8 cellular contexts compared by ENCODE assay signal in genomic region chr6:14876778-14877613, GRCh38.
DNase-seq lines count a peak whose midpoint lies in the region; ATAC-seq and TF ChIP-seq lines count a peak whose summit lies in the region.

No MANE protein-coding gene starts in this region.

- no peaks in the 10 kb centered on the region for H3K36me3 ChIP-seq in thymus (ENCODE audit: control insufficient read depth, insufficient read depth)

- no peak overlapping the region for H3K4me3 Mint-ChIP-seq in Calu3 (ENCODE audit: low read depth, unreplicated experiment)
- peak overlapping the region; percentile 60 for H3K4me3 Mint-ChIP-seq in activated T-helper 2 cell treated with anti-CD3 and anti-CD28 coated beads, Interferon-gamma antibody, Interleukin-2, Interleukin-4, amounts not matched to agents 10 μg/mL and 5 μg/mL and 100 μg/mL, durations not matched to agents 14 hours and 24 hours and 36 hours (ENCODE audit: low read depth)

- intact Hi-C loops in Calu3 (cut with micrococcal nuclease; ENCODE audit: unreplicated experiment) (no loop called here), left cardiac atrium (cut with DNase I) (loop anchor here in 1 of 2 donors (10.0 kb wide), 1 partner anchor 368 kb away; the partner anchor contains the start of gene JARID2)
- intact Hi-C loops in activated T-helper 2 cell treated with anti-CD3 and anti-CD28 coated beads, Interferon-gamma antibody, Interleukin-2, Interleukin-4, amounts not matched to agents 10 μg/mL and 5 μg/mL and 100 μg/mL, durations not matched to agents 14 hours and 24 hours and 36 hours (cut with micrococcal nuclease), result loop anchor here (1.0 to 10.0 kb wide), 11 partner anchors 141 to 602 kb away; no protein-coding TSS in a partner anchor

- ATAC-seq in GM19463 (IDR thresholded peaks at IDR 0.05; ENCODE audit: unreplicated experiment) (peak; percentile 51), left cardiac atrium (peak; percentile 79 to 80)

- no peak for TF ChIP-seq CTCF in Calu3 (IDR thresholded peaks at IDR 0.05; ENCODE audit: unreplicated experiment)

- no TSS peak for BruUV-seq in Calu3 (replicated peaks; lab: Mats Ljungman, UMichigan)

- H3K9me3 ChIP-seq in thymus (ENCODE audit: control insufficient read depth), result no peaks in the 10 kb centered on the region

- CTCF ChIA-PET in Calu3 (lab: Charles Lee), result interaction anchor here (0.8 kb wide), 1 partner anchor 591 kb away, joined by 3 read pairs; no protein-coding TSS in a partner anchor

- no peaks in the 10 kb centered on the region for H3K27me3 Mint-ChIP-seq in Calu3 (ENCODE audit: unreplicated experiment)
- H3K27me3 Mint-ChIP-seq in activated T-helper 2 cell treated with anti-CD3 and anti-CD28 coated beads, Interferon-gamma antibody, Interleukin-2, Interleukin-4, amounts not matched to agents 10 μg/mL and 5 μg/mL and 100 μg/mL, durations not matched to agents 14 hours and 24 hours and 36 hours (ENCODE audit: low read depth), result no peaks in the 10 kb centered on the region

- peak overlapping the region; percentile 93 for H3K27ac Mint-ChIP-seq in Calu3 (ENCODE audit: unreplicated experiment)
- peak overlapping the region; percentile 91 for H3K27ac Mint-ChIP-seq in activated T-helper 2 cell treated with anti-CD3 and anti-CD28 coated beads, Interferon-gamma antibody, Interleukin-2, Interleukin-4, amounts not matched to agents 10 μg/mL and 5 μg/mL and 100 μg/mL, durations not matched to agents 14 hours and 24 hours and 36 hours

- no peaks in the 10 kb centered on the region for H3K27me3 ChIP-seq in thymus (ENCODE audit: control insufficient read depth, insufficient read depth)

- H3K4me3 ChIP-seq in thymus (ENCODE audit: low read length), result no peak overlapping the region

- peak overlapping the region; percentile 47 for H3K27ac ChIP-seq in thymus (ENCODE audit: low read depth)

- 42% methylated on average over 11 of the region's 11 CpGs for WGBS in thymus

- H3K36me3 Mint-ChIP-seq in Calu3 (ENCODE audit: insufficient read depth, unreplicated experiment), result no peaks in the 10 kb centered on the region
- no peaks in the 10 kb centered on the region for H3K36me3 Mint-ChIP-seq in activated T-helper 2 cell treated with anti-CD3 and anti-CD28 coated beads, Interferon-gamma antibody, Interleukin-2, Interleukin-4, amounts not matched to agents 10 μg/mL and 5 μg/mL and 100 μg/mL, durations not matched to agents 14 hours and 24 hours and 36 hours (ENCODE audit: low read depth)

- H3K4me1 ChIP-seq in thymus (ENCODE audit: control insufficient read depth, insufficient read depth, low read length), result peaks cover 12% of the 10 kb centered on the region

- DNase-seq in Calu3 (peak; percentile 10), HS-27A (ENCODE audit: low read depth) (peak; percentile 40), left cardiac atrium (no peak), NCI-H510A treated with DMSO at 0.1 percent for 48 hours (lab: John Stamatoyannopoulos, UW) (no peak), DMS 273 treated with DMSO at 0.1 percent for 48 hours (lab: John Stamatoyannopoulos, UW) (no peak)
- peak; percentile 22 for DNase-seq in activated T-helper 2 cell treated with anti-CD3 and anti-CD28 coated beads, Interferon-gamma antibody, Interleukin-2, Interleukin-4, amounts not matched to agents 10 μg/mL and 5 μg/mL and 100 μg/mL, durations not matched to agents 14 hours and 24 hours and 36 hours (ENCODE audit: low spot score)

- peaks cover 2% of the 10 kb centered on the region for H3K9me3 Mint-ChIP-seq in Calu3 (ENCODE audit: low read depth, unreplicated experiment)
- H3K9me3 Mint-ChIP-seq in activated T-helper 2 cell treated with anti-CD3 and anti-CD28 coated beads, Interferon-gamma antibody, Interleukin-2, Interleukin-4, amounts not matched to agents 10 μg/mL and 5 μg/mL and 100 μg/mL, durations not matched to agents 14 hours and 24 hours and 36 hours, result no peaks in the 10 kb centered on the region

- peaks cover 44% of the 10 kb centered on the region for H3K4me1 Mint-ChIP-seq in Calu3 (ENCODE audit: low read depth, unreplicated experiment)
- H3K4me1 Mint-ChIP-seq in activated T-helper 2 cell treated with anti-CD3 and anti-CD28 coated beads, Interferon-gamma antibody, Interleukin-2, Interleukin-4, amounts not matched to agents 10 μg/mL and 5 μg/mL and 100 μg/mL, durations not matched to agents 14 hours and 24 hours and 36 hours (ENCODE audit: low read depth), result peaks cover 65% of the 10 kb centered on the region

Comparison
In these comparisons a context has a peak if more than half of its experiments do, and no peak if none do; other contexts are left out.
1. DNase-seq: peak in Calu3 (single experiment), HS-27A (single experiment) and activated T-helper 2 cell treated with anti-CD3 and anti-CD28 coated beads, Interferon-gamma antibody, Interleukin-2, Interleukin-4, amounts not matched to agents 10 μg/mL and 5 μg/mL and 100 μg/mL, durations not matched to agents 14 hours and 24 hours and 36 hours (single experiment); none in left cardiac atrium (single experiment), NCI-H510A treated with DMSO at 0.1 percent for 48 hours (single experiment) and DMS 273 treated with DMSO at 0.1 percent for 48 hours (single experiment).